In genomic region chr5:153480401-153480800, GRCh38 we compare ENCODE assay signal across 9 cellular contexts. TPM values are rescaled to one million over a fixed set of nuclear protein-coding genes. Genes with fewer than 3 reads are reported as not detected.
DNase-seq lines count a peak whose midpoint lies in the region; ATAC-seq lines count a peak whose summit lies in the region.
"Had no signal": no experiment of that assay in that cellular context is flagged by ENCODE, and none has a peak within 500 bp of the region (broad histone marks: within the 10 kb centered on the region; RNA-seq: fewer than 3 reads in every experiment).

No MANE protein-coding gene starts in this region.

- peak; percentile 98 for ATAC-seq in GM18861 (IDR thresholded peaks at IDR 0.05; ENCODE audit: unreplicated experiment)
- ATAC-seq in GM21737 (IDR thresholded peaks at IDR 0.05; ENCODE audit: unreplicated experiment): peak; percentile 96
- ATAC-seq in HG03432 (IDR thresholded peaks at IDR 0.05; ENCODE audit: unreplicated experiment): peak; percentile 96
- no peak for ATAC-seq in left lobe of liver
- ATAC-seq: Panc1 had no signal

- DNase-seq in hepatic stellate cell (ENCODE audit: low spot score) (peak; percentile 51), left lobe of liver (ENCODE audit: low spot score) (no peak), NCI-H345 (lab: John Stamatoyannopoulos, UW) (no peak), NCI-H1694 (lab: John Stamatoyannopoulos, UW) (no peak)
- DNase-seq in stimulated activated CD4-positive, alpha-beta T cell treated with anti-CD3 and anti-CD28 coated beads, Interleukin-12 subunit alpha, Interleukin-12 subunit beta, amount 100 ng/mL, for 4 hours: no peak

RNA-seq across cellular contexts. Expression of gene GRIA1, which starts 10.1 kb away (rescaled TPM):
- not detected for total RNA-seq in left lobe of liver
